9 cellular contexts compared by ENCODE assay signal in the genomic region with DNA sequence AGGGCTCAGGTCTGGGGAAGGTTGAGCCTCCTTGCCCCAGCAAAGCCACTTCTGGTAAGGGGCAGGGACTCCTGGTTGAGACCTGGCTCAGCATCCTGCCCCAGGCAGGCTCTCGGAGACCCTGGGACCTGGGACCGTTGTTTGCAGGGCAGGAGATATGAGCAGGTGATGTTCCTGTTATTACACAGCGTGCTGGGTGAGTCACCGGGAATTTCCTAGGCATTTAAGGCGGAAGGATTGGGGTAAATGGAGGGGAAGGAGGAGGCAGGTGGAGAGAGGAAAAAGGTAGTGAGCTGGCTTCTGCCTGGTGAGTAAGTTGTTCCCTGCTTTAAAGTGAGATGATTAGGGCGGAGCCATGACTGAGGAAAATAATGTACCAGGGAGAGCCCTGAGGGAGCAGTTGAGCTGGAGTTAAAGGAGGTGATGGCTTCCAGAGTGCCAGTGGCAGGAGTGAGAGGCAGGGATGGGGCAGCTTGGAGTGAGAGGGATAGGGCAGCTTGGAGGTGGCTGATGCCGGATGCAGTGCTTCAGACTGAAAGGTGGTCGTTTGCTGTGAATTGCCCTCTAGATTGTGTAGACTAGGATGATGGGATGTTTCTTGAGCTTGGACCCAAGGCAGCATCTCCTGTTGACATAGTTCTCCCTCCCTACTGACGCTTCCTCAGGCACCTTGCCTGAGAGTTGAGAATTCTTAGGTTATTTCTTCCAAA.
A peak's percentile ranks its signal among the peaks of the same experiment; 100 is the strongest.
DNase-seq lines count a peak whose midpoint lies in the region; ATAC-seq and TF ChIP-seq lines count a peak whose summit lies in the region.
"Had no signal": no experiment of that assay in that cellular context is flagged by ENCODE, and none has a peak within 500 bp of the region (broad histone marks: within the 10 kb centered on the region; RNA-seq: fewer than 3 reads in every experiment).

No MANE protein-coding gene starts in this region.

- no peaks in the 10 kb centered on the region for H3K9me3 ChIP-seq in iPS-15b (ENCODE audit: control insufficient read depth, insufficient read depth, low read length)

- H3K4me3 Mint-ChIP-seq in WTC11 = no peak overlapping the region
- H3K4me3 Mint-ChIP-seq in stimulated activated naive B cell treated with anti-CD40 and anti-IgM and Interleukin-4, amounts not matched to agents 10 μg/mL and 1 μg/mL and 100 μg/mL, for 72 hours = peak overlapping the region in 1 of 2 donors; percentile 49

- H3K4me1 Mint-ChIP-seq in WTC11 = peaks cover 38% of the 10 kb centered on the region
- peaks cover 53 to 61% of the 10 kb centered on the region in 2 donors for H3K4me1 Mint-ChIP-seq in stimulated activated naive B cell treated with anti-CD40 and anti-IgM and Interleukin-4, amounts not matched to agents 10 μg/mL and 1 μg/mL and 100 μg/mL, for 72 hours

- H3K27me3 Mint-ChIP-seq in WTC11 (ENCODE audit: low read depth) = no peaks in the 10 kb centered on the region
- H3K27me3 Mint-ChIP-seq in stimulated activated naive B cell treated with anti-CD40 and anti-IgM and Interleukin-4, amounts not matched to agents 10 μg/mL and 1 μg/mL and 100 μg/mL, for 72 hours = no peaks in the 10 kb centered on the region

- no peaks in the 10 kb centered on the region for H3K27me3 ChIP-seq in iPS-15b (ENCODE audit: control insufficient read depth, insufficient read depth, low read length)

- H3K4me3 ChIP-seq in iPS-15b (ENCODE audit: low read depth, low read length) = no peak overlapping the region
- H3K4me3 ChIP-seq: K562 had no signal

- peaks cover 19% of the 10 kb centered on the region for H3K36me3 ChIP-seq in iPS-15b (ENCODE audit: control insufficient read depth, insufficient read depth, low read length)

- CTCF ChIA-PET in WTC11 (lab: Charles Lee) = interaction anchor here (0.6 to 2.1 kb wide), 4 partner anchors 10 to 665 kb away, joined by 3 to 11 read pairs (median 4); partner anchors contain the start of gene RNU6-1

- no peak for TF ChIP-seq CTCF in WTC11 (IDR thresholded peaks at IDR 0.05)

- ATAC-seq in WTC11 = peak; percentile 22
- peak in 1 of 2 donors; percentile 32 for ATAC-seq in stimulated activated naive B cell treated with anti-CD40 and anti-IgM and Interleukin-4, amounts not matched to agents 10 μg/mL and 1 μg/mL and 100 μg/mL, for 72 hours (replicated peaks)
- ATAC-seq in HG02678 (IDR thresholded peaks at IDR 0.05; ENCODE audit: unreplicated experiment) = no peak
- ATAC-seq: K562 had no signal

- H3K9ac ChIP-seq in iPS-15b (ENCODE audit: low read depth, low read length) = peak overlapping the region; percentile 65

- H3K36me3 Mint-ChIP-seq in WTC11 = peaks cover 7% of the 10 kb centered on the region; the same call in 1 of the 2 replicates
- H3K36me3 Mint-ChIP-seq in stimulated activated naive B cell treated with anti-CD40 and anti-IgM and Interleukin-4, amounts not matched to agents 10 μg/mL and 1 μg/mL and 100 μg/mL, for 72 hours = peaks cover 54 to 68% of the 10 kb centered on the region in 2 donors

- H3K9me3 Mint-ChIP-seq in WTC11 = no peaks in the 10 kb centered on the region
- no peaks in the 10 kb centered on the region for H3K9me3 Mint-ChIP-seq in stimulated activated naive B cell treated with anti-CD40 and anti-IgM and Interleukin-4, amounts not matched to agents 10 μg/mL and 1 μg/mL and 100 μg/mL, for 72 hours

- DNase-seq in NCI-H2107 treated with DMSO at 0.1 percent for 48 hours (lab: John Stamatoyannopoulos, UW; ENCODE audit: unreplicated experiment) (peak; percentile 35), NCI-H2107 (lab: John Stamatoyannopoulos, UW) (no peak), WTC11 (ENCODE audit: low spot score) (no peak), NCI-H524 (lab: John Stamatoyannopoulos, UW) (no peak)
- DNase-seq in stimulated activated naive B cell treated with anti-CD40 and anti-IgM and Interleukin-4, amounts not matched to agents 10 μg/mL and 1 μg/mL and 100 μg/mL, for 72 hours = no peak
- DNase-seq in activated CD4-positive, CD25-positive, alpha-beta regulatory T cell (lab: John Stamatoyannopoulos, UW) = no peak

- peak overlapping the region; percentile 74; the same call in 1 of the 2 replicates for H3K27ac Mint-ChIP-seq in WTC11
- peak overlapping the region; percentile 39 for H3K27ac Mint-ChIP-seq in stimulated activated naive B cell treated with anti-CD40 and anti-IgM and Interleukin-4, amounts not matched to agents 10 μg/mL and 1 μg/mL and 100 μg/mL, for 72 hours

- H3K4me1 ChIP-seq in iPS-15b (ENCODE audit: control insufficient read depth, insufficient read depth, low read length) = peaks cover 12% of the 10 kb centered on the region

- POLR2A ChIA-PET in WTC11 (lab: Charles Lee) = no interaction called here

TF ChIP-seq in WTC11, 78 proteins besides CTCF, POLR2A, EP300 and RAD21:
- TF ChIP-seq ZNF671 (CRISPR knock-in tag; IDR thresholded peaks at IDR 0.05) (no peak), FOXP4 (CRISPR knock-in tag; IDR thresholded peaks at IDR 0.05) (no peak), ELF4 (CRISPR knock-in tag; IDR thresholded peaks at IDR 0.05; ENCODE audit: low read depth) (no peak), MXD4 (CRISPR knock-in tag; IDR thresholded peaks at IDR 0.05; ENCODE audit: borderline replicate concordance) (no peak), CBFB (CRISPR knock-in tag; IDR thresholded peaks at IDR 0.05; ENCODE audit: low read depth) (no peak), ZNF219 (CRISPR knock-in tag; IDR thresholded peaks at IDR 0.05; ENCODE audit: borderline replicate concordance) (no peak), ATF3 (CRISPR knock-in tag; conservative IDR thresholded peaks at IDR 0.05) (no peak), ZNF423 (CRISPR knock-in tag; IDR thresholded peaks at IDR 0.05) (no peak), SOX15 (CRISPR knock-in tag; IDR thresholded peaks at IDR 0.05) (no peak), GTF2I (CRISPR knock-in tag; conservative IDR thresholded peaks at IDR 0.05) (no peak), ZNF396 (CRISPR knock-in tag; IDR thresholded peaks at IDR 0.05; ENCODE audit: borderline replicate concordance) (no peak), ETV6 (CRISPR knock-in tag; IDR thresholded peaks at IDR 0.05) (no peak)
- TF ChIP-seq, protein P1, sequence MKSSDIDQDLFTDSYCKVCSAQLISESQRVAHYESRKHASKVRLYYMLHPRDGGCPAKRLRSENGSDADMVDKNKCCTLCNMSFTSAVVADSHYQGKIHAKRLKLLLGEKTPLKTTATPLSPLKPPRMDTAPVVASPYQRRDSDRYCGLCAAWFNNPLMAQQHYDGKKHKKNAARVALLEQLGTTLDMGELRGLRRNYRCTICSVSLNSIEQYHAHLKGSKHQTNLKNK (CRISPR knock-in tag; IDR thresholded peaks at IDR 0.05) = no peak
- TF ChIP-seq, protein P2, sequence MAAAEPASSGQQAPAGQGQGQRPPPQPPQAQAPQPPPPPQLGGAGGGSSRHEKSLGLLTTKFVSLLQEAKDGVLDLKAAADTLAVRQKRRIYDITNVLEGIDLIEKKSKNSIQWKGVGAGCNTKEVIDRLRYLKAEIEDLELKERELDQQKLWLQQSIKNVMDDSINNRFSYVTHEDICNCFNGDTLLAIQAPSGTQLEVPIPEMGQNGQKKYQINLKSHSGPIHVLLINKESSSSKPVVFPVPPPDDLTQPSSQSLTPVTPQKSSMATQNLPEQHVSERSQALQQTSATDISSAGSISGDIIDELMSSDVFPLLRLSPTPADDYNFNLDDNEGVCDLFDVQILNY (CRISPR knock-in tag; IDR thresholded peaks at IDR 0.05) = no peak
